Comparison of ENCODE assay signal across 1 cellular context in genomic region chr12:88401153-88401552, GRCh38.
TF ChIP-seq lines count a peak whose summit lies in the region.

No MANE protein-coding gene starts in this region.

TF ChIP-seq in IMR-90, 13 proteins besides CTCF, POLR2A, EP300 and RAD21 (continued from another document):
- TF ChIP-seq, protein P1, sequence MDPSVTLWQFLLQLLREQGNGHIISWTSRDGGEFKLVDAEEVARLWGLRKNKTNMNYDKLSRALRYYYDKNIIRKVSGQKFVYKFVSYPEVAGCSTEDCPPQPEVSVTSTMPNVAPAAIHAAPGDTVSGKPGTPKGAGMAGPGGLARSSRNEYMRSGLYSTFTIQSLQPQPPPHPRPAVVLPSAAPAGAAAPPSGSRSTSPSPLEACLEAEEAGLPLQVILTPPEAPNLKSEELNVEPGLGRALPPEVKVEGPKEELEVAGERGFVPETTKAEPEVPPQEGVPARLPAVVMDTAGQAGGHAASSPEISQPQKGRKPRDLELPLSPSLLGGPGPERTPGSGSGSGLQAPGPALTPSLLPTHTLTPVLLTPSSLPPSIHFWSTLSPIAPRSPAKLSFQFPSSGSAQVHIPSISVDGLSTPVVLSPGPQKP (IDR thresholded peaks at IDR 0.05; ENCODE audit: borderline replicate concordance, low read depth, low read length): no peak
- TF ChIP-seq FOS (IDR thresholded peaks at IDR 0.05; ENCODE audit: low read depth, low read length) (peak; percentile 38; the same call in 1 of the 2 replicates), CHD1 (IDR thresholded peaks at IDR 0.05; ENCODE audit: low read depth, low read length) (no peak), MAZ (IDR thresholded peaks at IDR 0.05; ENCODE audit: borderline replicate concordance, low read depth, low read length) (no peak), BHLHE40 (IDR thresholded peaks at IDR 0.05; ENCODE audit: low read depth, low read length) (no peak), NFE2L2 (IDR thresholded peaks at IDR 0.05; ENCODE audit: low read depth, low read length) (no peak), RCOR1 (IDR thresholded peaks at IDR 0.05; ENCODE audit: insufficient replicate concordance, low read length) (no peak), SMC3 (IDR thresholded peaks at IDR 0.05; ENCODE audit: low read depth, low read length) (no peak), CEBPB (IDR thresholded peaks at IDR 0.05; ENCODE audit: low read depth, low read length) (no peak), MXI1 (IDR thresholded peaks at IDR 0.05; ENCODE audit: borderline replicate concordance, low read depth, low read length) (no peak)
- TF ChIP-seq, protein P2, sequence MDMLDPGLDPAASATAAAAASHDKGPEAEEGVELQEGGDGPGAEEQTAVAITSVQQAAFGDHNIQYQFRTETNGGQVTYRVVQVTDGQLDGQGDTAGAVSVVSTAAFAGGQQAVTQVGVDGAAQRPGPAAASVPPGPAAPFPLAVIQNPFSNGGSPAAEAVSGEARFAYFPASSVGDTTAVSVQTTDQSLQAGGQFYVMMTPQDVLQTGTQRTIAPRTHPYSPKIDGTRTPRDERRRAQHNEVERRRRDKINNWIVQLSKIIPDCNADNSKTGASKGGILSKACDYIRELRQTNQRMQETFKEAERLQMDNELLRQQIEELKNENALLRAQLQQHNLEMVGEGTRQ (IDR thresholded peaks at IDR 0.05; ENCODE audit: low read depth, low read length): no peak
